In the genomic region with DNA sequence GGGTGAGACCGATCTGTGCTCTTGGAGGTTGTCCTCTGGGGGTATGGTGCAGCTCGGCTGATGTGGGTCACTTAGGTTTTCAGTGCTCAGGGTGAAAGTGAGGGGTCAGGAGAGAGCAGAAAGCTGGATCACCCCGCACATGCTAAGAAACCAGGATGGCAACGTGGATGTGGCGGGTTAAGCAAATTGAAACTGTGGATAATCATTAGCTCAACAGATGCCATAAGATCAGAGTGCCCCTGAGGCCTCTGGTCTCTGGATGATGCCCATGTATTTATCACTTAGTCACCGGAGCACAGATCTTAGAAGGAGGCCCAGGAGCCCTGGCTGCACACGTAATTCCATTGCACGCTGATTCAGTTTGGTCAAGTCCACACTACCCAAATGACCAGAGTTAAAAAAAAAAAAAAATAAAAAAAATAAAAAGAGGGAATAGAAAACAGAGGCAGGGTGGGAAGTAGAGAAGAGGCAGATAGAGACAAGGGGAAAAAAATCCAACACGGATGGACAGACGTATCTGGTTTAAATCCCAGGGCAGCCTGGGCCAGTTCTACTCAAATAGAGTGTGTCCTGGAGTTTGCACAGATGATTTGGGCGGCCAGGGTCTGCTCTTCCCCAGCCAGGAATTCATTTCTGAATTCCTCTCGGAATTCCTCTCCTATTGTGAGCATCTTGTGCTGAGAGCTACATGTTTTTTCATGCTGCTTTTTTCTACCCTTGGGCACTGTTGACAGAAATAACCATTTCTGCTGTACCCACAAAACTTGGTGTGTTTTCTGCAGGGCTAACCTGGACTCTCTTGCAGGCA, we compare ENCODE assay signal across 2 cellular contexts.
TF ChIP-seq lines count a peak whose summit lies in the region.

No MANE protein-coding gene starts in this region.

TF ChIP-seq in WTC11, 78 proteins besides CTCF, POLR2A, EP300 and RAD21:
- TF ChIP-seq SP1 (CRISPR knock-in tag; conservative IDR thresholded peaks at IDR 0.05) (no peak), GABPB1 (CRISPR knock-in tag; IDR thresholded peaks at IDR 0.05) (peak; percentile 34; the same call in 1 of the 2 replicates), ZNF671 (CRISPR knock-in tag; IDR thresholded peaks at IDR 0.05) (no peak), ZNF423 (CRISPR knock-in tag; IDR thresholded peaks at IDR 0.05) (no peak)
- TF ChIP-seq, protein P1, sequence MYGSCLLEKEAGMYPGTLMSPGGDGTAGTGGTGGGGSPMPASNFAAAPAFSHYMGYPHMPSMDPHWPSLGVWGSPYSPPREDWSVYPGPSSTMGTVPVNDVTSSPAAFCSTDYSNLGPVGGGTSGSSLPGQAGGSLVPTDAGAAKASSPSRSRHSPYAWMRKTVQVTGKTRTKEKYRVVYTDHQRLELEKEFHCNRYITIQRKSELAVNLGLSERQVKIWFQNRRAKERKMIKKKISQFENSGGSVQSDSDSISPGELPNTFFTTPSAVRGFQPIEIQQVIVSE (CRISPR knock-in tag; IDR thresholded peaks at IDR 0.05; ENCODE audit: borderline replicate concordance) = no peak
- TF ChIP-seq, protein P2, sequence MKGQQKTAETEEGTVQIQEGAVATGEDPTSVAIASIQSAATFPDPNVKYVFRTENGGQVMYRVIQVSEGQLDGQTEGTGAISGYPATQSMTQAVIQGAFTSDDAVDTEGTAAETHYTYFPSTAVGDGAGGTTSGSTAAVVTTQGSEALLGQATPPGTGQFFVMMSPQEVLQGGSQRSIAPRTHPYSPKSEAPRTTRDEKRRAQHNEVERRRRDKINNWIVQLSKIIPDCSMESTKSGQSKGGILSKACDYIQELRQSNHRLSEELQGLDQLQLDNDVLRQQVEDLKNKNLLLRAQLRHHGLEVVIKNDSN (CRISPR knock-in tag; IDR thresholded peaks at IDR 0.05) = no peak
TF ChIP-seq in WTC11: peak in this region for 1.

TF ChIP-seq in HepG2, 621 proteins besides CTCF, POLR2A, EP300 and RAD21 (continues in another document):
- TF ChIP-seq, protein P3, sequence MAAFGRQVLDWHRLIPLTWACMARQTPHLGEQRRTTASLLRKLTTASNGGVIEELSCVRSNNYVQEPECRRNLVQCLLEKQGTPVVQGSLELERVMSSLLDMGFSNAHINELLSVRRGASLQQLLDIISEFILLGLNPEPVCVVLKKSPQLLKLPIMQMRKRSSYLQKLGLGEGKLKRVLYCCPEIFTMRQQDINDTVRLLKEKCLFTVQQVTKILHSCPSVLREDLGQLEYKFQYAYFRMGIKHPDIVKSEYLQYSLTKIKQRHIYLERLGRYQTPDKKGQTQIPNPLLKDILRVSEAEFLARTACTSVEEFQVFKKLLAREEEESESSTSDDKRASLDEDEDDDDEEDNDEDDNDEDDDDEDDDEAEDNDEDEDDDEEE (CRISPR knock-in tag; IDR thresholded peaks at IDR 0.05) = no peak
- no peak for TF ChIP-seq FOXA1 (IDR thresholded peaks at IDR 0.05)
- TF ChIP-seq FOXA1 (CRISPR knock-in tag; IDR thresholded peaks at IDR 0.05) = peak; percentile 70
- TF ChIP-seq, protein P4, sequence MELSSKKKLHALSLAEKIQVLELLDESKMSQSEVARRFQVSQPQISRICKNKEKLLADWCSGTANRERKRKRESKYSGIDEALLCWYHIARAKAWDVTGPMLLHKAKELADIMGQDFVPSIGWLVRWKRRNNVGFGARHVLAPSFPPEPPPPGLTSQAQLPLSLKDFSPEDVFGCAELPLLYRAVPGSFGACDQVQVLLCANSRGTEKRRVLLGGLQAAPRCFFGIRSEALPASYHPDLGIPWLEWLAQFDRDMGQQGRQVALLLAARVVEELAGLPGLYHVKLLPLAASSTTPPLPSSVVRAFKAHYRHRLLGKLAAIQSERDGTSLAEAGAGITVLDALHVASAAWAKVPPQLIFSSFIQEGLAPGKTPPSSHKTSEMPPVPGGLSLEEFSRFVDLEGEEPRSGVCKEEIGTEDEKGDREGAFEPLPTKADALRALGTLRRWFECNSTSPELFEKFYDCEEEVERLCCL (CRISPR knock-in tag; IDR thresholded peaks at IDR 0.05; ENCODE audit: borderline replicate concordance) = no peak
- TF ChIP-seq ELF4 (CRISPR knock-in tag; IDR thresholded peaks at IDR 0.05; ENCODE audit: borderline replicate concordance) = no peak
- no peak for TF ChIP-seq ZNF484 (CRISPR knock-in tag; IDR thresholded peaks at IDR 0.05; ENCODE audit: borderline replicate concordance, low read depth)
- no peak for TF ChIP-seq ZNF326 (CRISPR knock-in tag; IDR thresholded peaks at IDR 0.05; ENCODE audit: borderline replicate concordance)
- TF ChIP-seq, protein P5, sequence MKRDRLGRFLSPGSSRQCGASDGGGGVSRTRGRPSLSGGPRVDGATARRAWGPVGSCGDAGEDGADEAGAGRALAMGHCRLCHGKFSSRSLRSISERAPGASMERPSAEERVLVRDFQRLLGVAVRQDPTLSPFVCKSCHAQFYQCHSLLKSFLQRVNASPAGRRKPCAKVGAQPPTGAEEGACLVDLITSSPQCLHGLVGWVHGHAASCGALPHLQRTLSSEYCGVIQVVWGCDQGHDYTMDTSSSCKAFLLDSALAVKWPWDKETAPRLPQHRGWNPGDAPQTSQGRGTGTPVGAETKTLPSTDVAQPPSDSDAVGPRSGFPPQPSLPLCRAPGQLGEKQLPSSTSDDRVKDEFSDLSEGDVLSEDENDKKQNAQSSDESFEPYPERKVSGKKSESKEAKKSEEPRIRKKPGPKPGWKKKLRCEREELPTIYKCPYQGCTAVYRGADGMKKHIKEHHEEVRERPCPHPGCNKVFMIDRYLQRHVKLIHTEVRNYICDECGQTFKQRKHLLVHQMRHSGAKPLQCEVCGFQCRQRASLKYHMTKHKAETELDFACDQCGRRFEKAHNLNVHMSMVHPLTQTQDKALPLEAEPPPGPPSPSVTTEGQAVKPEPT (CRISPR knock-in tag; IDR thresholded peaks at IDR 0.05; ENCODE audit: low read depth) = no peak
- no peak for TF ChIP-seq SMAD3 (CRISPR knock-in tag; IDR thresholded peaks at IDR 0.05)
- TF ChIP-seq, protein P6, sequence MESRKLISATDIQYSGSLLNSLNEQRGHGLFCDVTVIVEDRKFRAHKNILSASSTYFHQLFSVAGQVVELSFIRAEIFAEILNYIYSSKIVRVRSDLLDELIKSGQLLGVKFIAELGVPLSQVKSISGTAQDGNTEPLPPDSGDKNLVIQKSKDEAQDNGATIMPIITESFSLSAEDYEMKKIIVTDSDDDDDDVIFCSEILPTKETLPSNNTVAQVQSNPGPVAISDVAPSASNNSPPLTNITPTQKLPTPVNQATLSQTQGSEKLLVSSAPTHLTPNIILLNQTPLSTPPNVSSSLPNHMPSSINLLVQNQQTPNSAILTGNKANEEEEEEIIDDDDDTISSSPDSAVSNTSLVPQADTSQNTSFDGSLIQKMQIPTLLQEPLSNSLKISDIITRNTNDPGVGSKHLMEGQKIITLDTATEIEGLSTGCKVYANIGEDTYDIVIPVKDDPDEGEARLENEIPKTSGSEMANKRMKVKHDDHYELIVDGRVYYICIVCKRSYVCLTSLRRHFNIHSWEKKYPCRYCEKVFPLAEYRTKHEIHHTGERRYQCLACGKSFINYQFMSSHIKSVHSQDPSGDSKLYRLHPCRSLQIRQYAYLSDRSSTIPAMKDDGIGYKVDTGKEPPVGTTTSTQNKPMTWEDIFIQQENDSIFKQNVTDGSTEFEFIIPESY (CRISPR knock-in tag; IDR thresholded peaks at IDR 0.05) = peak; percentile 59
- TF ChIP-seq, protein P7, sequence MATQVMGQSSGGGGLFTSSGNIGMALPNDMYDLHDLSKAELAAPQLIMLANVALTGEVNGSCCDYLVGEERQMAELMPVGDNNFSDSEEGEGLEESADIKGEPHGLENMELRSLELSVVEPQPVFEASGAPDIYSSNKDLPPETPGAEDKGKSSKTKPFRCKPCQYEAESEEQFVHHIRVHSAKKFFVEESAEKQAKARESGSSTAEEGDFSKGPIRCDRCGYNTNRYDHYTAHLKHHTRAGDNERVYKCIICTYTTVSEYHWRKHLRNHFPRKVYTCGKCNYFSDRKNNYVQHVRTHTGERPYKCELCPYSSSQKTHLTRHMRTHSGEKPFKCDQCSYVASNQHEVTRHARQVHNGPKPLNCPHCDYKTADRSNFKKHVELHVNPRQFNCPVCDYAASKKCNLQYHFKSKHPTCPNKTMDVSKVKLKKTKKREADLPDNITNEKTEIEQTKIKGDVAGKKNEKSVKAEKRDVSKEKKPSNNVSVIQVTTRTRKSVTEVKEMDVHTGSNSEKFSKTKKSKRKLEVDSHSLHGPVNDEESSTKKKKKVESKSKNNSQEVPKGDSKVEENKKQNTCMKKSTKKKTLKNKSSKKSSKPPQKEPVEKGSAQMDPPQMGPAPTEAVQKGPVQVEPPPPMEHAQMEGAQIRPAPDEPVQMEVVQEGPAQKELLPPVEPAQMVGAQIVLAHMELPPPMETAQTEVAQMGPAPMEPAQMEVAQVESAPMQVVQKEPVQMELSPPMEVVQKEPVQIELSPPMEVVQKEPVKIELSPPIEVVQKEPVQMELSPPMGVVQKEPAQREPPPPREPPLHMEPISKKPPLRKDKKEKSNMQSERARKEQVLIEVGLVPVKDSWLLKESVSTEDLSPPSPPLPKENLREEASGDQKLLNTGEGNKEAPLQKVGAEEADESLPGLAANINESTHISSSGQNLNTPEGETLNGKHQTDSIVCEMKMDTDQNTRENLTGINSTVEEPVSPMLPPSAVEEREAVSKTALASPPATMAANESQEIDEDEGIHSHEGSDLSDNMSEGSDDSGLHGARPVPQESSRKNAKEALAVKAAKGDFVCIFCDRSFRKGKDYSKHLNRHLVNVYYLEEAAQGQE (IDR thresholded peaks at IDR 0.05; ENCODE audit: borderline replicate concordance in 1 of 2, low read depth in 1 of 2, low read length in 2 of 2) = no peak
- TF ChIP-seq ISL2 (CRISPR knock-in tag; IDR thresholded peaks at IDR 0.05) = no peak
- no peak for TF ChIP-seq CHD2 (IDR thresholded peaks at IDR 0.05; ENCODE audit: low read depth, low read length)
- no peak for TF ChIP-seq ZNF567 (CRISPR knock-in tag; IDR thresholded peaks at IDR 0.05; ENCODE audit: borderline replicate concordance)
- TF ChIP-seq PPARG (CRISPR knock-in tag; conservative IDR thresholded peaks at IDR 0.05) = peak; percentile 55; the same call in 1 of the 2 replicates
- TF ChIP-seq FOXP1 (IDR thresholded peaks at IDR 0.05) = no peak
- peak; percentile 54; the same call in 1 of the 2 replicates for TF ChIP-seq FOXP1 (CRISPR knock-in tag; IDR thresholded peaks at IDR 0.05)
- TF ChIP-seq, protein P8, sequence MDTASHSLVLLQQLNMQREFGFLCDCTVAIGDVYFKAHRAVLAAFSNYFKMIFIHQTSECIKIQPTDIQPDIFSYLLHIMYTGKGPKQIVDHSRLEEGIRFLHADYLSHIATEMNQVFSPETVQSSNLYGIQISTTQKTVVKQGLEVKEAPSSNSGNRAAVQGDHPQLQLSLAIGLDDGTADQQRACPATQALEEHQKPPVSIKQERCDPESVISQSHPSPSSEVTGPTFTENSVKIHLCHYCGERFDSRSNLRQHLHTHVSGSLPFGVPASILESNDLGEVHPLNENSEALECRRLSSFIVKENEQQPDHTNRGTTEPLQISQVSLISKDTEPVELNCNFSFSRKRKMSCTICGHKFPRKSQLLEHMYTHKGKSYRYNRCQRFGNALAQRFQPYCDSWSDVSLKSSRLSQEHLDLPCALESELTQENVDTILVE (CRISPR knock-in tag; IDR thresholded peaks at IDR 0.05) = no peak
- TF ChIP-seq ZNF430 (CRISPR knock-in tag; IDR thresholded peaks at IDR 0.05) = no peak
- TF ChIP-seq NCOA1 (CRISPR knock-in tag; IDR thresholded peaks at IDR 0.05) = no peak
- TF ChIP-seq RARA (CRISPR knock-in tag; IDR thresholded peaks at IDR 0.05) = peak; percentile 65
- TF ChIP-seq, protein P9, sequence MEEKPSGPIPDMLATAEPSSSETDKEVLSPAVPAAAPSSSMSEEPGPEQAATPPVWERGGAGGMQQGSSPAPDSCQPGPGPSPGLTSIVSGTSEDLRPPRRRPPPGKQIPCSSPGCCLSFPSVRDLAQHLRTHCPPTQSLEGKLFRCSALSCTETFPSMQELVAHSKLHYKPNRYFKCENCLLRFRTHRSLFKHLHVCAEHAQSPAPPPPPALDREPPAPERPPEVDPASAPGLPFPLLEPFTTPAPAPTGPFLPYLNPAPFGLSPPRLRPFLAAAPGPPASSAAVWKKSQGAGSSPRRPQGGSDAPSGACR (CRISPR knock-in tag; IDR thresholded peaks at IDR 0.05) = no peak
- no peak for TF ChIP-seq NFIB (CRISPR knock-in tag; IDR thresholded peaks at IDR 0.05; ENCODE audit: borderline replicate concordance)
- no peak for TF ChIP-seq SCMH1 (CRISPR knock-in tag; IDR thresholded peaks at IDR 0.05; ENCODE audit: borderline replicate concordance)
- TF ChIP-seq, protein P10, sequence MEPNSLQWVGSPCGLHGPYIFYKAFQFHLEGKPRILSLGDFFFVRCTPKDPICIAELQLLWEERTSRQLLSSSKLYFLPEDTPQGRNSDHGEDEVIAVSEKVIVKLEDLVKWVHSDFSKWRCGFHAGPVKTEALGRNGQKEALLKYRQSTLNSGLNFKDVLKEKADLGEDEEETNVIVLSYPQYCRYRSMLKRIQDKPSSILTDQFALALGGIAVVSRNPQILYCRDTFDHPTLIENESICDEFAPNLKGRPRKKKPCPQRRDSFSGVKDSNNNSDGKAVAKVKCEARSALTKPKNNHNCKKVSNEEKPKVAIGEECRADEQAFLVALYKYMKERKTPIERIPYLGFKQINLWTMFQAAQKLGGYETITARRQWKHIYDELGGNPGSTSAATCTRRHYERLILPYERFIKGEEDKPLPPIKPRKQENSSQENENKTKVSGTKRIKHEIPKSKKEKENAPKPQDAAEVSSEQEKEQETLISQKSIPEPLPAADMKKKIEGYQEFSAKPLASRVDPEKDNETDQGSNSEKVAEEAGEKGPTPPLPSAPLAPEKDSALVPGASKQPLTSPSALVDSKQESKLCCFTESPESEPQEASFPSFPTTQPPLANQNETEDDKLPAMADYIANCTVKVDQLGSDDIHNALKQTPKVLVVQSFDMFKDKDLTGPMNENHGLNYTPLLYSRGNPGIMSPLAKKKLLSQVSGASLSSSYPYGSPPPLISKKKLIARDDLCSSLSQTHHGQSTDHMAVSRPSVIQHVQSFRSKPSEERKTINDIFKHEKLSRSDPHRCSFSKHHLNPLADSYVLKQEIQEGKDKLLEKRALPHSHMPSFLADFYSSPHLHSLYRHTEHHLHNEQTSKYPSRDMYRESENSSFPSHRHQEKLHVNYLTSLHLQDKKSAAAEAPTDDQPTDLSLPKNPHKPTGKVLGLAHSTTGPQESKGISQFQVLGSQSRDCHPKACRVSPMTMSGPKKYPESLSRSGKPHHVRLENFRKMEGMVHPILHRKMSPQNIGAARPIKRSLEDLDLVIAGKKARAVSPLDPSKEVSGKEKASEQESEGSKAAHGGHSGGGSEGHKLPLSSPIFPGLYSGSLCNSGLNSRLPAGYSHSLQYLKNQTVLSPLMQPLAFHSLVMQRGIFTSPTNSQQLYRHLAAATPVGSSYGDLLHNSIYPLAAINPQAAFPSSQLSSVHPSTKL (CRISPR knock-in tag; IDR thresholded peaks at IDR 0.05) = peak; percentile 87
- no peak for TF ChIP-seq ZNF282 (IDR thresholded peaks at IDR 0.05; ENCODE audit: partially characterized antibody)
- TF ChIP-seq ZFYVE20 (CRISPR knock-in tag; IDR thresholded peaks at IDR 0.05; ENCODE audit: borderline replicate concordance, low read depth) = no peak
- TF ChIP-seq KMT2A (CRISPR knock-in tag; IDR thresholded peaks at IDR 0.05) = no peak
- no peak for TF ChIP-seq ZFP1 (CRISPR knock-in tag; IDR thresholded peaks at IDR 0.05)
- TF ChIP-seq, protein P11, sequence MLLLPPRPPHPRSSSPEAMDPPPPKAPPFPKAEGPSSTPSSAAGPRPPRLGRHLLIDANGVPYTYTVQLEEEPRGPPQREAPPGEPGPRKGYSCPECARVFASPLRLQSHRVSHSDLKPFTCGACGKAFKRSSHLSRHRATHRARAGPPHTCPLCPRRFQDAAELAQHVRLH (CRISPR knock-in tag; IDR thresholded peaks at IDR 0.05; ENCODE audit: borderline replicate concordance, low read depth) = no peak; the same call in 1 of the 2 replicates
- no peak for TF ChIP-seq TEAD2 (CRISPR knock-in tag; IDR thresholded peaks at IDR 0.05)
- no peak for TF ChIP-seq NFKB2 (CRISPR knock-in tag; IDR thresholded peaks at IDR 0.05; ENCODE audit: borderline replicate concordance)
